In genomic region chr9:131965841-131966240, GRCh38 we compare ENCODE assay signal across 34 cellular contexts.
"Had no signal": no experiment of that assay in that cellular context is flagged by ENCODE, and none has a peak within 500 bp of the region (broad histone marks: within the 10 kb centered on the region; RNA-seq: fewer than 3 reads in every experiment).

No MANE protein-coding gene starts in this region.

- H3K4me1 ChIP-seq: adrenal gland, body of pancreas had no signal

- H3K9me3 Mint-ChIP-seq: activated CD4-positive, alpha-beta memory T cell treated with anti-CD3 and anti-CD28 coated beads for 36 hours; activated naive CD4-positive, alpha-beta T cell treated with anti-CD3 and anti-CD28 coated beads for 36 hours; activated naive CD4-positive, alpha-beta T cell treated with anti-CD3 and anti-CD28 coated beads, Interleukin-2, amount 50 U/mL, for 24 hours; activated naive CD8-positive, alpha-beta T cell treated with anti-CD3 and anti-CD28 coated beads for 36 hours; activated naive CD8-positive, alpha-beta T cell treated with anti-CD3 and anti-CD28 coated beads, Interleukin-2, amount 50 U/mL, for 24 hours; activated T-helper 1 cell treated with anti-CD3 and anti-CD28 coated beads, Interleukin-12 subunit alpha, Interleukin-12 subunit beta, Interleukin-2, Interleukin-4 antibody, amounts not matched to agents 30 ng/mL and 10 ng/mL and 1 ng/mL, durations not matched to agents 14 hours and 24 hours and 36 hours; activated T-helper 2 cell treated with anti-CD3 and anti-CD28 coated beads, Interferon-gamma antibody, Interleukin-2, Interleukin-4, amounts not matched to agents 10 μg/mL and 5 μg/mL and 100 μg/mL, durations not matched to agents 14 hours and 24 hours and 36 hours; T-helper 2 cell treated with Interferon-gamma antibody and Interleukin-4, amounts not matched to agents 5 μg/mL and 100 μg/mL, for 36 hours had no signal

- H3K27ac ChIP-seq: adrenal gland, body of pancreas, epithelial cell of prostate, esophagus squamous epithelium, WERI-Rb-1 had no signal

- H3K4me3 Mint-ChIP-seq: activated CD4-positive, alpha-beta memory T cell treated with anti-CD3 and anti-CD28 coated beads for 36 hours; activated CD4-positive, alpha-beta T cell treated with anti-CD3 and anti-CD28 coated beads for 36 hours; activated CD4-positive, alpha-beta T cell treated with anti-CD3 and anti-CD28 coated beads, Interleukin-2, amount 10 ng/mL, durations not matched to agents 24 days and 14 days; activated CD8-positive, alpha-beta memory T cell treated with anti-CD3 and anti-CD28 coated beads, Interleukin-2, amount 10 ng/mL, durations not matched to agents 7 days and 5 days; activated CD8-positive, alpha-beta T cell treated with anti-CD3 and anti-CD28 coated beads, Interleukin-2, amount 10 ng/mL, durations not matched to agents 7 days and 5 days; activated naive CD4-positive, alpha-beta T cell treated with anti-CD3 and anti-CD28 coated beads for 36 hours; activated naive CD4-positive, alpha-beta T cell treated with anti-CD3 and anti-CD28 coated beads, Interleukin-2, amount 50 U/mL, for 24 hours; activated naive CD8-positive, alpha-beta T cell treated with anti-CD3 and anti-CD28 coated beads for 36 hours; activated naive CD8-positive, alpha-beta T cell treated with anti-CD3 and anti-CD28 coated beads, Interleukin-2, amount 50 U/mL, for 24 hours; activated T-helper 1 cell treated with anti-CD3 and anti-CD28 coated beads, Interleukin-12 subunit alpha, Interleukin-12 subunit beta, Interleukin-2, Interleukin-4 antibody, amounts not matched to agents 30 ng/mL and 10 ng/mL and 1 ng/mL, durations not matched to agents 14 hours and 24 hours and 36 hours; effector memory CD8-positive, alpha-beta T cell; T-helper 17 cell; T-helper 2 cell treated with Interferon-gamma antibody and Interleukin-4, amounts not matched to agents 5 μg/mL and 100 μg/mL, for 36 hours had no signal

- H3K4me1 Mint-ChIP-seq: activated CD4-positive, alpha-beta T cell treated with anti-CD3 and anti-CD28 coated beads for 36 hours; activated CD8-positive, alpha-beta memory T cell treated with anti-CD3 and anti-CD28 coated beads, Interleukin-2, amount 10 ng/mL, durations not matched to agents 7 days and 5 days; activated naive CD8-positive, alpha-beta T cell treated with anti-CD3 and anti-CD28 coated beads for 36 hours; activated naive CD8-positive, alpha-beta T cell treated with anti-CD3 and anti-CD28 coated beads, Interleukin-2, amount 50 U/mL, for 24 hours had no signal

- DNase-seq: activated CD4-positive, alpha-beta memory T cell treated with anti-CD3 and anti-CD28 coated beads for 36 hours; activated CD4-positive, alpha-beta T cell treated with anti-CD3 and anti-CD28 coated beads for 36 hours; activated CD4-positive, alpha-beta T cell treated with anti-CD3 and anti-CD28 coated beads, Interleukin-2, amount 10 ng/mL, durations not matched to agents 24 days and 14 days; activated CD4-positive, CD25-positive, alpha-beta regulatory T cell; activated CD4-positive, CD25-positive, alpha-beta regulatory T cell treated with anti-CD3 and anti-CD28 coated beads, Interleukin-2, amount 50 U/mL, for 72 hours; activated CD8-positive, alpha-beta memory T cell treated with anti-CD3 and anti-CD28 coated beads, Interleukin-2, amount 10 ng/mL, durations not matched to agents 7 days and 5 days; activated CD8-positive, alpha-beta memory T cell treated with anti-CD3 and anti-CD28 coated beads, Interleukin-2, amount 50 U/mL, for 4 hours; activated CD8-positive, alpha-beta T cell treated with anti-CD3 and anti-CD28 coated beads, Interleukin-2, amount 10 ng/mL, durations not matched to agents 7 days and 5 days; activated effector memory CD4-positive, alpha-beta T cell treated with anti-CD3 and anti-CD28 coated beads, Interleukin-2, amount 50 U/mL, for 16 hours; activated naive CD4-positive, alpha-beta T cell treated with anti-CD3 and anti-CD28 coated beads for 36 hours; activated naive CD8-positive, alpha-beta T cell treated with anti-CD3 and anti-CD28 coated beads for 36 hours; activated naive CD8-positive, alpha-beta T cell treated with anti-CD3 and anti-CD28 coated beads, Interleukin-2, amount 50 U/mL, for 24 hours; activated T-cell treated with anti-CD3 and anti-CD28 coated beads, Interleukin-2, amount 50 U/mL, for 1 hour; activated T-cell treated with anti-CD3 and anti-CD28 coated beads, Interleukin-2, amount 50 U/mL, for 48 hours; adrenal gland; amygdala; aorta; body of pancreas; caudate nucleus; cortex of kidney; dermis blood vessel endothelial cell; effector CD4-positive, alpha-beta T cell; effector memory CD8-positive, alpha-beta T cell; esophagus squamous epithelium; head of caudate nucleus; T-helper 1 cell; T-helper 17 cell; T1000; WERI-Rb-1 had no signal

- H3K27me3 ChIP-seq: adrenal gland, body of pancreas, esophagus squamous epithelium had no signal

- H3K4me3 ChIP-seq: adrenal gland, body of pancreas, esophagus squamous epithelium had no signal

- H3K27ac Mint-ChIP-seq: activated CD4-positive, alpha-beta memory T cell treated with anti-CD3 and anti-CD28 coated beads for 36 hours; activated CD4-positive, alpha-beta T cell treated with anti-CD3 and anti-CD28 coated beads for 36 hours; activated CD4-positive, alpha-beta T cell treated with anti-CD3 and anti-CD28 coated beads, Interleukin-2, amount 10 ng/mL, durations not matched to agents 24 days and 14 days; activated CD8-positive, alpha-beta memory T cell treated with anti-CD3 and anti-CD28 coated beads, Interleukin-2, amount 10 ng/mL, durations not matched to agents 7 days and 5 days; activated CD8-positive, alpha-beta T cell treated with anti-CD3 and anti-CD28 coated beads, Interleukin-2, amount 10 ng/mL, durations not matched to agents 7 days and 5 days; activated naive CD4-positive, alpha-beta T cell treated with anti-CD3 and anti-CD28 coated beads for 36 hours; activated naive CD4-positive, alpha-beta T cell treated with anti-CD3 and anti-CD28 coated beads, Interleukin-2, amount 50 U/mL, for 24 hours; activated naive CD8-positive, alpha-beta T cell treated with anti-CD3 and anti-CD28 coated beads for 36 hours; activated naive CD8-positive, alpha-beta T cell treated with anti-CD3 and anti-CD28 coated beads, Interleukin-2, amount 50 U/mL, for 24 hours; activated T-helper 1 cell treated with anti-CD3 and anti-CD28 coated beads, Interleukin-12 subunit alpha, Interleukin-12 subunit beta, Interleukin-2, Interleukin-4 antibody, amounts not matched to agents 30 ng/mL and 10 ng/mL and 1 ng/mL, durations not matched to agents 14 hours and 24 hours and 36 hours; activated T-helper 2 cell treated with anti-CD3 and anti-CD28 coated beads, Interferon-gamma antibody, Interleukin-2, Interleukin-4, amounts not matched to agents 10 μg/mL and 5 μg/mL and 100 μg/mL, durations not matched to agents 14 hours and 24 hours and 36 hours; T-helper 17 cell; T-helper 2 cell treated with Interferon-gamma antibody and Interleukin-4, amounts not matched to agents 5 μg/mL and 100 μg/mL, for 36 hours had no signal

- H3K36me3 ChIP-seq: adrenal gland, esophagus squamous epithelium, WERI-Rb-1 had no signal

- H3K9me3 ChIP-seq: adrenal gland, body of pancreas, esophagus squamous epithelium had no signal

- ATAC-seq: activated CD4-positive, alpha-beta T cell treated with anti-CD3 and anti-CD28 coated beads for 36 hours; activated CD8-positive, alpha-beta memory T cell treated with anti-CD3 and anti-CD28 coated beads, Interleukin-2, amount 10 ng/mL, durations not matched to agents 7 days and 5 days; activated CD8-positive, alpha-beta T cell treated with anti-CD3 and anti-CD28 coated beads, Interleukin-2, amount 10 ng/mL, durations not matched to agents 7 days and 5 days; activated naive CD8-positive, alpha-beta T cell treated with anti-CD3 and anti-CD28 coated beads, Interleukin-2, amount 50 U/mL, for 24 hours; body of pancreas; effector memory CD8-positive, alpha-beta T cell; T-helper 17 cell had no signal

- H3K27me3 Mint-ChIP-seq: activated CD4-positive, alpha-beta memory T cell treated with anti-CD3 and anti-CD28 coated beads for 36 hours; activated CD4-positive, alpha-beta T cell treated with anti-CD3 and anti-CD28 coated beads for 36 hours; activated CD4-positive, alpha-beta T cell treated with anti-CD3 and anti-CD28 coated beads, Interleukin-2, amount 10 ng/mL, durations not matched to agents 24 days and 14 days; activated CD8-positive, alpha-beta memory T cell treated with anti-CD3 and anti-CD28 coated beads, Interleukin-2, amount 10 ng/mL, durations not matched to agents 7 days and 5 days; activated naive CD4-positive, alpha-beta T cell treated with anti-CD3 and anti-CD28 coated beads, Interleukin-2, amount 50 U/mL, for 24 hours; activated naive CD8-positive, alpha-beta T cell treated with anti-CD3 and anti-CD28 coated beads for 36 hours; activated naive CD8-positive, alpha-beta T cell treated with anti-CD3 and anti-CD28 coated beads, Interleukin-2, amount 50 U/mL, for 24 hours; effector memory CD8-positive, alpha-beta T cell; T-helper 17 cell had no signal
